34 cellular contexts compared by ENCODE assay signal in the genomic region with DNA sequence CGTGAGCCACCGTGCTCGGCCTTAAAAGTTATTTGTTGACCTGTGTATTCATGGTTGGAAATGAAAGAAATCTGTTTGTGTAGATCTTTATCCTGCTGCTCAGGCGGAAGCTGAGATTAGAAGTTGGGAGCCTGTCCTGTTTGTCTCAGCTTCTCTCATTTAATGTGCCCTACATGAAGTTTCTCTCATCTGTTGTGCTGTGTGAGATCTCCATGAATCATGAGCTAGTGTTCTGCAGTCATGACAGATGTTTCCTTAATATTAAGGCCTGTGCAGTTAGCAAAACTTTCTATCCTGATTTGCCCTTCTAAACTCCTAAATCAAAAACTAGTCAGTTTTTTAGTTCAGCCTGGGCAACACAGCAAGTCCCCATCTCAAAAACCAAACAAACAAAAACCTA.
"Had no signal": no experiment of that assay in that cellular context is flagged by ENCODE, and none has a peak within 500 bp of the region (broad histone marks: within the 10 kb centered on the region; RNA-seq: fewer than 3 reads in every experiment).

No MANE protein-coding gene starts in this region.

- H3K9me3 ChIP-seq: body of pancreas, colonic mucosa, ovary, SK-N-SH, thoracic aorta had no signal

- H3K27ac Mint-ChIP-seq: activated naive CD4-positive, alpha-beta T cell treated with anti-CD3 and anti-CD28 coated beads, Interleukin-2, amount 50 U/mL, for 24 hours; activated T-helper 2 cell treated with anti-CD3 and anti-CD28 coated beads, Interferon-gamma antibody, Interleukin-2, Interleukin-4, amounts not matched to agents 10 μg/mL and 5 μg/mL and 100 μg/mL, durations not matched to agents 14 hours and 24 hours and 36 hours; nephron progenitor cell; progenitor cell of endocrine pancreas; stimulated activated effector memory CD8-positive, alpha-beta T cell treated with anti-CD3 and anti-CD28 coated beads, Interleukin-12 subunit alpha, Interleukin-12 subunit beta, amount 100 ng/mL, for 72 hours; stimulated activated naive CD8-positive, alpha-beta T cell treated with anti-CD3 and anti-CD28 coated beads, Interleukin-15, Interleukin-2, amounts not matched to agents 100 ng/mL and 50 ng/mL, for 24 hours; T-helper 1 cell treated with Interleukin-12 subunit alpha and Interleukin-12 subunit beta and Interleukin-4 antibody, amounts not matched to agents 30 μg/mL and 1 μg/mL, for 36 hours had no signal

- DNase-seq: activated CD4-positive, alpha-beta T cell treated with anti-CD3 and anti-CD28 coated beads for 48 hours; activated CD4-positive, alpha-beta T cell treated with anti-CD3 and anti-CD28 coated beads, Interleukin-2, amount 50 U/mL, for 48 hours; activated CD8-positive, alpha-beta memory T cell treated with anti-CD3 and anti-CD28 coated beads for 24 hours; activated CD8-positive, alpha-beta memory T cell treated with anti-CD3 and anti-CD28 coated beads, Interleukin-2, amount 50 U/mL, for 48 hours; activated T-cell treated with anti-CD3 and anti-CD28 coated beads, Interleukin-2, amount 50 U/mL, for 48 hours; anterior cingulate cortex; body of pancreas; cerebellar nuclear complex; colonic mucosa; dorsolateral prefrontal cortex; effector memory CD4-positive, alpha-beta T cell; erythroblast; foreskin keratinocyte; heart right ventricle; left lung; lower lobe of right lung; naive B cell; nephron progenitor cell; ovary; right cardiac atrium; SK-N-SH; stimulated activated CD4-positive, alpha-beta T cell treated with anti-CD3 and anti-CD28 coated beads, Interleukin-4, amount 100 ng/mL, for 24 hours; SW 1271; T1000; trophoblast cell; WERI-Rb-1 had no signal

- H3K4me3 ChIP-seq: body of pancreas, colonic mucosa, dorsolateral prefrontal cortex, heart right ventricle, left lung, lower lobe of right lung, ovary, thoracic aorta had no signal

- H3K36me3 ChIP-seq: colonic mucosa, ovary had no signal

- H3K4me1 ChIP-seq: body of pancreas, colonic mucosa, foreskin keratinocyte, lower lobe of right lung had no signal

- H3K4me1 Mint-ChIP-seq: naive B cell had no signal

- H3K4me3 Mint-ChIP-seq: activated naive CD4-positive, alpha-beta T cell treated with anti-CD3 and anti-CD28 coated beads, Interleukin-2, amount 50 U/mL, for 24 hours; naive B cell; nephron progenitor cell; stimulated activated effector memory CD8-positive, alpha-beta T cell treated with anti-CD3 and anti-CD28 coated beads, Interleukin-12 subunit alpha, Interleukin-12 subunit beta, amount 100 ng/mL, for 72 hours; stimulated activated naive CD8-positive, alpha-beta T cell treated with anti-CD3 and anti-CD28 coated beads, Interleukin-15, Interleukin-2, amounts not matched to agents 100 ng/mL and 50 ng/mL, for 24 hours; T-helper 1 cell treated with Interleukin-12 subunit alpha and Interleukin-12 subunit beta and Interleukin-4 antibody, amounts not matched to agents 30 μg/mL and 1 μg/mL, for 36 hours had no signal

- H3K27ac ChIP-seq: body of pancreas, colonic mucosa, dorsolateral prefrontal cortex, foreskin keratinocyte, left lung, lower lobe of right lung, ovary, thoracic aorta, WERI-Rb-1 had no signal

- H3K27me3 Mint-ChIP-seq: activated naive CD4-positive, alpha-beta T cell treated with anti-CD3 and anti-CD28 coated beads, Interleukin-2, amount 50 U/mL, for 24 hours; naive B cell; progenitor cell of endocrine pancreas; stimulated activated naive CD8-positive, alpha-beta T cell treated with anti-CD3 and anti-CD28 coated beads, Interleukin-15, Interleukin-2, amounts not matched to agents 100 ng/mL and 50 ng/mL, for 24 hours had no signal

- ATAC-seq: activated CD4-positive, CD25-positive, alpha-beta regulatory T cell treated with anti-CD3 and anti-CD28 coated beads, Interleukin-2, amount 50 U/mL, for 24 hours; body of pancreas; foreskin keratinocyte; left lung; lower lobe of right lung; stimulated activated effector memory CD8-positive, alpha-beta T cell treated with anti-CD3 and anti-CD28 coated beads, Interleukin-12 subunit alpha, Interleukin-12 subunit beta, amount 100 ng/mL, for 72 hours had no signal

- H3K9me3 Mint-ChIP-seq: activated naive CD4-positive, alpha-beta T cell treated with anti-CD3 and anti-CD28 coated beads, Interleukin-2, amount 50 U/mL, for 24 hours; stimulated activated naive CD8-positive, alpha-beta T cell treated with anti-CD3 and anti-CD28 coated beads, Interleukin-15, Interleukin-2, amounts not matched to agents 100 ng/mL and 50 ng/mL, for 24 hours had no signal

- H3K27me3 ChIP-seq: body of pancreas, colonic mucosa, dorsolateral prefrontal cortex, foreskin keratinocyte, heart right ventricle, left lung, ovary had no signal

- H3K9ac ChIP-seq: SK-N-SH had no signal

- H3K4me2 ChIP-seq: SK-N-SH had no signal
